Comparison of ENCODE assay signal across 9 cellular contexts in the genomic region with DNA sequence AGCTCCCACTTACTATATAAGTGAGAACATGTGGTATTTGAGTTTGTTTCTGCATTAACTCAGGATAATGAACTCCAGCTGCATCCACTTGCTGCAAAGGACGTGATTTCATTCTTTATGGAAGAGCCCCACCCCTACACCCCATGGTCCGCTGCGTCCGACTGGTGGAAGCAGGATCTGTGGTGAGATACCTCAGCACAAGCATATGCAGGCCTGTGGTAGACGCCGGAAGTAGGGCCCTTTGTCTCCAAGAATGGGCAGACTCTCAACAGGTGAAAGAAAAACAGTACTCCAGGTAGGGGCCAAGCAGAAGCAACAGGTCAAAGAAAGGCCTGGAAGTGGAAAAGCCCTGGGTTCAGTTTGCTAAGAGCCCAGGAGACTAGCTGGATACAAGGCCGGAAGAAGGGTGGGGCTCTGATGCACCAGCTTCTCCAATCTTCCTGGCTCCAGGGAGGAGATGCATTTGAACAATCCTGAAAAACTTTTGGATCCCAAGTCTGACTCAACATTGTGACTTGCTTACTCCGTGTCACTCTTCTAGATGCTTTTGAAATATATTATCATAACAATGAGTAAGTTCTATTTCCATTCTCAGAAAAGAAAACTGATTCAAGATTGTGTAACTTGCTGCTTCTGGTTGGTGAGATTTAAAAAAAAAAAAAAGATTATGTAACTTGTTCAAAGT. TPM values are rescaled to one million over a fixed set of nuclear protein-coding genes. Genes with fewer than 3 reads are reported as not detected.
DNase-seq lines count a peak whose midpoint lies in the region; ATAC-seq lines count a peak whose summit lies in the region.
"Had no signal": no experiment of that assay in that cellular context is flagged by ENCODE, and none has a peak within 500 bp of the region (broad histone marks: within the 10 kb centered on the region; RNA-seq: fewer than 3 reads in every experiment).

No MANE protein-coding gene starts in this region.

- peak; percentile 89 for DNase-seq in EL
- DNase-seq in NCI-H2107 treated with DMSO at 0.1 percent for 48 hours (lab: John Stamatoyannopoulos, UW; ENCODE audit: unreplicated experiment), result peak; percentile 96
- peak; percentile 90 for DNase-seq in dedifferentiated amniotic fluid mesenchymal stem cell (ENCODE audit: extremely low spot score)
- DNase-seq in posterior vena cava (ENCODE audit: low spot score), result peak; percentile 83
- DNase-seq in OCI-M1 (lab: John Stamatoyannopoulos, UW), result no peak
- no peak for DNase-seq in pons (ENCODE audit: low spot score)
- DNase-seq: activated naive CD4-positive, alpha-beta T cell treated with anti-CD3 and anti-CD28 coated beads, Interleukin-2, amount 50 U/mL, for 16 hours had no signal

- intact Hi-C loops in posterior vena cava (cut with DNase I), result no loop called here

- ATAC-seq in GM18519 (IDR thresholded peaks at IDR 0.05; ENCODE audit: low FRiP score, unreplicated experiment), result no peak
- no peak for ATAC-seq in GM18858 (IDR thresholded peaks at IDR 0.05; ENCODE audit: unreplicated experiment)

RNA-seq across cellular contexts. Expression of gene NEAT1, which starts 30.4 kb away (rescaled TPM):
- 1,000 to 10,000 TPM in 1 of 2 donors, 100 to 1,000 TPM in 1; 742 to 1,004 TPM for total RNA-seq in posterior vena cava

RNA-seq across cellular contexts. Expression of gene MALAT1, which starts 45.9 kb away (rescaled TPM):
- total RNA-seq in posterior vena cava, result 1,000 to 10,000 TPM; 9,235 to 9,828 TPM

Comparison
In these comparisons a context has a peak if more than half of its experiments do, and no peak if none do; other contexts are left out.
1. DNase-seq: peak in EL (single experiment), NCI-H2107 treated with DMSO at 0.1 percent for 48 hours (single experiment), dedifferentiated amniotic fluid mesenchymal stem cell (single experiment) and posterior vena cava (single experiment); none in OCI-M1 (single experiment) and pons (single experiment).